1 cellular context compared by ENCODE assay signal in genomic region chr5:108727639-108728565, GRCh38.
TF ChIP-seq lines count a peak whose summit lies in the region.

No MANE protein-coding gene starts in this region.

TF ChIP-seq in HepG2, 621 proteins besides CTCF, POLR2A, EP300 and RAD21 (continued from another document and continues in another):
- TF ChIP-seq THRA (CRISPR knock-in tag; IDR thresholded peaks at IDR 0.05; ENCODE audit: borderline replicate concordance) (no peak), ZNF282 (IDR thresholded peaks at IDR 0.05; ENCODE audit: partially characterized antibody) (no peak), ZNF430 (CRISPR knock-in tag; IDR thresholded peaks at IDR 0.05) (peak; percentile 82), MTF1 (CRISPR knock-in tag; IDR thresholded peaks at IDR 0.05) (peak; percentile 59; the same call in 1 of the 2 replicates), TFDP1 (CRISPR knock-in tag; IDR thresholded peaks at IDR 0.05; ENCODE audit: borderline replicate concordance) (peak; percentile 73), CBX2 (IDR thresholded peaks at IDR 0.05; ENCODE audit: low read depth, low read length) (no peak), CBX2 (CRISPR knock-in tag; IDR thresholded peaks at IDR 0.05; ENCODE audit: low read depth) (peak; percentile 97), SAP130 (CRISPR knock-in tag; IDR thresholded peaks at IDR 0.05; ENCODE audit: low read depth) (peak; percentile 80), ZNF710 (CRISPR knock-in tag; IDR thresholded peaks at IDR 0.05; ENCODE audit: borderline replicate concordance) (peak; percentile 71), PPARG (CRISPR knock-in tag; conservative IDR thresholded peaks at IDR 0.05) (0 out of 2 replicates have a peak, but pooled peaks have one; percentile 29), AGO1 (IDR thresholded peaks at IDR 0.05; ENCODE audit: low read depth, low read length, poor library complexity, severe bottlenecking) (peak; percentile 68), ZC3H4 (CRISPR knock-in tag; IDR thresholded peaks at IDR 0.05; ENCODE audit: borderline replicate concordance) (no peak), ZBTB38 (CRISPR knock-in tag; IDR thresholded peaks at IDR 0.05) (peak; percentile 65), DMAP1 (CRISPR knock-in tag; IDR thresholded peaks at IDR 0.05) (peak; percentile 88; the same call in 1 of the 2 replicates), ZNF513 (CRISPR knock-in tag; conservative IDR thresholded peaks at IDR 0.05) (no peak), ZNF460 (CRISPR knock-in tag; IDR thresholded peaks at IDR 0.05; ENCODE audit: borderline replicate concordance) (peak; percentile 56; the same call in 1 of the 2 replicates), ZNF598 (CRISPR knock-in tag; IDR thresholded peaks at IDR 0.05; ENCODE audit: borderline replicate concordance) (peak; percentile 85; the same call in 1 of the 2 replicates), ZMAT3 (CRISPR knock-in tag; conservative IDR thresholded peaks at IDR 0.05) (peak; percentile 70; the same call in 1 of the 2 replicates), ZNF746 (CRISPR knock-in tag; IDR thresholded peaks at IDR 0.05) (peak; percentile 61), ZMAT5 (CRISPR knock-in tag; IDR thresholded peaks at IDR 0.05; ENCODE audit: borderline replicate concordance, low read depth) (no peak), ZNF775 (CRISPR knock-in tag; IDR thresholded peaks at IDR 0.05; ENCODE audit: borderline replicate concordance) (no peak), ZFP41 (CRISPR knock-in tag; IDR thresholded peaks at IDR 0.05; ENCODE audit: borderline replicate concordance) (peak; percentile 82), NPAS2 (CRISPR knock-in tag; IDR thresholded peaks at IDR 0.05; ENCODE audit: borderline replicate concordance) (no peak), PBX2 (CRISPR knock-in tag; IDR thresholded peaks at IDR 0.05) (no peak), ZNF556 (CRISPR knock-in tag; IDR thresholded peaks at IDR 0.05; ENCODE audit: borderline replicate concordance) (peak; percentile 58; the same call in 1 of the 2 replicates), ZNF512 (CRISPR knock-in tag; IDR thresholded peaks at IDR 0.05) (peak; percentile 77; the same call in 1 of the 2 replicates), ZBTB2 (CRISPR knock-in tag; IDR thresholded peaks at IDR 0.05; ENCODE audit: low read depth) (no peak), ZFAT (CRISPR knock-in tag; conservative IDR thresholded peaks at IDR 0.05) (no peak), FOXK1 (CRISPR knock-in tag; IDR thresholded peaks at IDR 0.05; ENCODE audit: borderline replicate concordance, low read depth) (0 out of 2 replicates have a peak, but pooled peaks have one; percentile 21), ZNF724P (CRISPR knock-in tag; IDR thresholded peaks at IDR 0.05; ENCODE audit: borderline replicate concordance) (peak; percentile 66), ZNF331 (CRISPR knock-in tag; IDR thresholded peaks at IDR 0.05) (peak; percentile 89), ETV6 (CRISPR knock-in tag; conservative IDR thresholded peaks at IDR 0.05) (peak; percentile 80), MTF2 (CRISPR knock-in tag; IDR thresholded peaks at IDR 0.05; ENCODE audit: borderline replicate concordance) (peak; percentile 91; the same call in 1 of the 2 replicates), ZNF503 (CRISPR knock-in tag; IDR thresholded peaks at IDR 0.05) (no peak), FOSL2 (CRISPR knock-in tag; IDR thresholded peaks at IDR 0.05) (0 out of 2 replicates have a peak, but pooled peaks have one; percentile 16), FOXC1 (CRISPR knock-in tag; IDR thresholded peaks at IDR 0.05; ENCODE audit: borderline replicate concordance) (peak; percentile 65; the same call in 1 of the 2 replicates), SMC3 (IDR thresholded peaks at IDR 0.05; ENCODE audit: low read length) (no peak), ZNF30 (CRISPR knock-in tag; IDR thresholded peaks at IDR 0.05) (peak; percentile 68)
